ENCODE assay signal across 1 cellular context in the genomic region with DNA sequence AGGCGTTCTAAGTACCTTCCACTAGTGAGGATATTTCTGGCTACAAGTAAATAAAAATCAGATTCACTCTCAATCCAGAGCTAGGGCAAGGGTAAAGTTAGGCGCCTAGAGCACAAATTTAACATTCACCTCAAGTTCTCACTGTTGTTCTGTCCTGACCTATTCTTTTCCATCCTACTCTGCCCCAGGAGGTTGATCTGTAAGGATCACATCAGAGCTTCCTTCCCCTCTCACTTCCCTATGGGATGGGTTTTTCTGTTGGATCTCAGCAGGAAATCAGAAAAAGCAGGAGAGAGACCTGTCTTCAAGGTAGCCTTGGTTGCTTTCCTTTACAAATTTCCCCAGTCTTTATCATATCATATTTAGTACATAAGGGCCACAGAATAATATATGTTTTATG.
TF ChIP-seq lines count a peak whose summit lies in the region.

No MANE protein-coding gene starts in this region.

TF ChIP-seq in GM23338, 12 proteins besides CTCF, POLR2A, EP300 and RAD21 (continued from another document):
- TF ChIP-seq, protein P1, sequence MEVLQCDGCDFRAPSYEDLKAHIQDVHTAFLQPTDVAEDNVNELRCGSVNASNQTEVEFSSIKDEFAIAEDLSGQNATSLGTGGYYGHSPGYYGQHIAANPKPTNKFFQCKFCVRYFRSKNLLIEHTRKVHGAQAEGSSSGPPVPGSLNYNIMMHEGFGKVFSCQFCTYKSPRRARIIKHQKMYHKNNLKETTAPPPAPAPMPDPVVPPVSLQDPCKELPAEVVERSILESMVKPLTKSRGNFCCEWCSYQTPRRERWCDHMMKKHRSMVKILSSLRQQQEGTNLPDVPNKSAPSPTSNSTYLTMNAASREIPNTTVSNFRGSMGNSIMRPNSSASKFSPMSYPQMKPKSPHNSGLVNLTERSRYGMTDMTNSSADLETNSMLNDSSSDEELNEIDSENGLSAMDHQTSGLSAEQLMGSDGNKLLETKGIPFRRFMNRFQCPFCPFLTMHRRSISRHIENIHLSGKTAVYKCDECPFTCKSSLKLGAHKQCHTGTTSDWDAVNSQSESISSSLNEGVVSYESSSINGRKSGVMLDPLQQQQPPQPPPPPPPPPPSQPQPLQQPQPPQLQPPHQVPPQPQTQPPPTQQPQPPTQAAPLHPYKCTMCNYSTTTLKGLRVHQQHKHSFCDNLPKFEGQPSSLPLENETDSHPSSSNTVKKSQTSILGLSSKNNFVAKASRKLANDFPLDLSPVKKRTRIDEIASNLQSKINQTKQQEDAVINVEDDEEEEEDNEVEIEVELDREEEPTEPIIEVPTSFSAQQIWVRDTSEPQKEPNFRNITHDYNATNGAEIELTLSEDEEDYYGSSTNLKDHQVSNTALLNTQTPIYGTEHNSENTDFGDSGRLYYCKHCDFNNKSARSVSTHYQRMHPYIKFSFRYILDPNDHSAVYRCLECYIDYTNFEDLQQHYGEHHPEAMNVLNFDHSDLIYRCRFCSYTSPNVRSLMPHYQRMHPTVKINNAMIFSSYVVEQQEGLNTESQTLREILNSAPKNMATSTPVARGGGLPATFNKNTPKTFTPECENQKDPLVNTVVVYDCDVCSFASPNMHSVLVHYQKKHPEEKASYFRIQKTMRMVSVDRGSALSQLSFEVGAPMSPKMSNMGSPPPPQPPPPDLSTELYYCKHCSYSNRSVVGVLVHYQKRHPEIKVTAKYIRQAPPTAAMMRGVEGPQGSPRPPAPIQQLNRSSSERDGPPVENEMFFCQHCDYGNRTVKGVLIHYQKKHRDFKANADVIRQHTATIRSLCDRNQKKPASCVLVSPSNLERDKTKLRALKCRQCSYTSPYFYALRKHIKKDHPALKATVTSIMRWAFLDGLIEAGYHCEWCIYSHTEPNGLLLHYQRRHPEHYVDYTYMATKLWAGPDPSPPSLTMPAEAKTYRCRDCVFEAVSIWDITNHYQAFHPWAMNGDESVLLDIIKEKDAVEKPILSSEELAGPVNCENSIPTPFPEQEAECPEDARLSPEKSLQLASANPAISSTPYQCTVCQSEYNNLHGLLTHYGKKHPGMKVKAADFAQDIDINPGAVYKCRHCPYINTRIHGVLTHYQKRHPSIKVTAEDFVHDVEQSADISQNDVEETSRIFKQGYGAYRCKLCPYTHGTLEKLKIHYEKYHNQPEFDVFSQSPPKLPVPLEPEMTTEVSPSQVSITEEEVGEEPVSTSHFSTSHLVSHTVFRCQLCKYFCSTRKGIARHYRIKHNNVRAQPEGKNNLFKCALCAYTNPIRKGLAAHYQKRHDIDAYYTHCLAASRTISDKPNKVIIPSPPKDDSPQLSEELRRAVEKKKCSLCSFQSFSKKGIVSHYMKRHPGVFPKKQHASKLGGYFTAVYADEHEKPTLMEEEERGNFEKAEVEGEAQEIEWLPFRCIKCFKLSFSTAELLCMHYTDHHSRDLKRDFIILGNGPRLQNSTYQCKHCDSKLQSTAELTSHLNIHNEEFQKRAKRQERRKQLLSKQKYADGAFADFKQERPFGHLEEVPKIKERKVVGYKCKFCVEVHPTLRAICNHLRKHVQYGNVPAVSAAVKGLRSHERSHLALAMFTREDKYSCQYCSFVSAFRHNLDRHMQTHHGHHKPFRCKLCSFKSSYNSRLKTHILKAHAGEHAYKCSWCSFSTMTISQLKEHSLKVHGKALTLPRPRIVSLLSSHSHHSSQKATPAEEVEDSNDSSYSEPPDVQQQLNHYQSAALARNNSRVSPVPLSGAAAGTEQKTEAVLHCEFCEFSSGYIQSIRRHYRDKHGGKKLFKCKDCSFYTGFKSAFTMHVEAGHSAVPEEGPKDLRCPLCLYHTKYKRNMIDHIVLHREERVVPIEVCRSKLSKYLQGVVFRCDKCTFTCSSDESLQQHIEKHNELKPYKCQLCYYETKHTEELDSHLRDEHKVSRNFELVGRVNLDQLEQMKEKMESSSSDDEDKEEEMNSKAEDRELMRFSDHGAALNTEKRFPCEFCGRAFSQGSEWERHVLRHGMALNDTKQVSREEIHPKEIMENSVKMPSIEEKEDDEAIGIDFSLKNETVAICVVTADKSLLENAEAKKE (CRISPR knock-in tag; IDR thresholded peaks at IDR 0.05): no peak
- TF ChIP-seq CREB1 (CRISPR knock-in tag; IDR thresholded peaks at IDR 0.05; ENCODE audit: low read depth) (no peak), EZH2 (IDR thresholded peaks at IDR 0.05; ENCODE audit: low read depth, unreplicated experiment) (no peak), POLR2AphosphoS5 (IDR thresholded peaks at IDR 0.05; ENCODE audit: low read depth) (no peak), EZH2phosphoT487 (IDR thresholded peaks at IDR 0.05; ENCODE audit: unreplicated experiment) (no peak)
- TF ChIP-seq, protein P2, sequence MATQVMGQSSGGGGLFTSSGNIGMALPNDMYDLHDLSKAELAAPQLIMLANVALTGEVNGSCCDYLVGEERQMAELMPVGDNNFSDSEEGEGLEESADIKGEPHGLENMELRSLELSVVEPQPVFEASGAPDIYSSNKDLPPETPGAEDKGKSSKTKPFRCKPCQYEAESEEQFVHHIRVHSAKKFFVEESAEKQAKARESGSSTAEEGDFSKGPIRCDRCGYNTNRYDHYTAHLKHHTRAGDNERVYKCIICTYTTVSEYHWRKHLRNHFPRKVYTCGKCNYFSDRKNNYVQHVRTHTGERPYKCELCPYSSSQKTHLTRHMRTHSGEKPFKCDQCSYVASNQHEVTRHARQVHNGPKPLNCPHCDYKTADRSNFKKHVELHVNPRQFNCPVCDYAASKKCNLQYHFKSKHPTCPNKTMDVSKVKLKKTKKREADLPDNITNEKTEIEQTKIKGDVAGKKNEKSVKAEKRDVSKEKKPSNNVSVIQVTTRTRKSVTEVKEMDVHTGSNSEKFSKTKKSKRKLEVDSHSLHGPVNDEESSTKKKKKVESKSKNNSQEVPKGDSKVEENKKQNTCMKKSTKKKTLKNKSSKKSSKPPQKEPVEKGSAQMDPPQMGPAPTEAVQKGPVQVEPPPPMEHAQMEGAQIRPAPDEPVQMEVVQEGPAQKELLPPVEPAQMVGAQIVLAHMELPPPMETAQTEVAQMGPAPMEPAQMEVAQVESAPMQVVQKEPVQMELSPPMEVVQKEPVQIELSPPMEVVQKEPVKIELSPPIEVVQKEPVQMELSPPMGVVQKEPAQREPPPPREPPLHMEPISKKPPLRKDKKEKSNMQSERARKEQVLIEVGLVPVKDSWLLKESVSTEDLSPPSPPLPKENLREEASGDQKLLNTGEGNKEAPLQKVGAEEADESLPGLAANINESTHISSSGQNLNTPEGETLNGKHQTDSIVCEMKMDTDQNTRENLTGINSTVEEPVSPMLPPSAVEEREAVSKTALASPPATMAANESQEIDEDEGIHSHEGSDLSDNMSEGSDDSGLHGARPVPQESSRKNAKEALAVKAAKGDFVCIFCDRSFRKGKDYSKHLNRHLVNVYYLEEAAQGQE (IDR thresholded peaks at IDR 0.05; ENCODE audit: unreplicated experiment): no peak
- TF ChIP-seq, protein P3, sequence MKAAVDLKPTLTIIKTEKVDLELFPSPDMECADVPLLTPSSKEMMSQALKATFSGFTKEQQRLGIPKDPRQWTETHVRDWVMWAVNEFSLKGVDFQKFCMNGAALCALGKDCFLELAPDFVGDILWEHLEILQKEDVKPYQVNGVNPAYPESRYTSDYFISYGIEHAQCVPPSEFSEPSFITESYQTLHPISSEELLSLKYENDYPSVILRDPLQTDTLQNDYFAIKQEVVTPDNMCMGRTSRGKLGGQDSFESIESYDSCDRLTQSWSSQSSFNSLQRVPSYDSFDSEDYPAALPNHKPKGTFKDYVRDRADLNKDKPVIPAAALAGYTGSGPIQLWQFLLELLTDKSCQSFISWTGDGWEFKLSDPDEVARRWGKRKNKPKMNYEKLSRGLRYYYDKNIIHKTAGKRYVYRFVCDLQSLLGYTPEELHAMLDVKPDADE (IDR thresholded peaks at IDR 0.05): no peak
